8 cellular contexts compared by ENCODE assay signal in genomic region chr19:2618611-2619010, GRCh38.
DNase-seq lines count a peak whose midpoint lies in the region; ATAC-seq, FAIRE-seq and TF ChIP-seq lines count a peak whose summit lies in the region.

No MANE protein-coding gene starts in this region.

- H3K36me3 ChIP-seq in adipocyte (ENCODE audit: control insufficient read depth, insufficient read depth, low read length, severe bottlenecking) = no peaks in the 10 kb centered on the region
- no peaks in the 10 kb centered on the region for H3K36me3 ChIP-seq in naive thymus-derived CD4-positive, alpha-beta T cell (ENCODE audit: control insufficient read depth in 2 of 3, insufficient read depth in 3 of 3, low read length in 3 of 3)
- H3K36me3 ChIP-seq in WERI-Rb-1 = no peaks in the 10 kb centered on the region

- H3K27ac Mint-ChIP-seq in T-cell = peak overlapping the region; percentile 86 to 89
- H3K27ac Mint-ChIP-seq in naive thymus-derived CD4-positive, alpha-beta T cell = peak overlapping the region; percentile 85 to 97 (median 93)

- FAIRE-seq in urothelium cell line (lab: Jason Lieb, UNC) = no peak

- no peak overlapping the region for H3K4me3 ChIP-seq in adipocyte (ENCODE audit: low read length)
- H3K4me3 ChIP-seq in naive thymus-derived CD4-positive, alpha-beta T cell (ENCODE audit: low read length) = peak overlapping the region; percentile 34
- no peak overlapping the region for H3K4me3 ChIP-seq in WERI-Rb-1 (ENCODE audit: low read depth, low read length)

- intact Hi-C loops in naive thymus-derived CD4-positive, alpha-beta T cell (cut with micrococcal nuclease) = loop anchor here in 1 of 2 donors (10.0 kb wide), 1 partner anchor 344 kb away; no protein-coding TSS in a partner anchor

- peak overlapping the region; percentile 71 for H3K27ac ChIP-seq in naive thymus-derived CD4-positive, alpha-beta T cell (ENCODE audit: low read depth, low read length)
- no peak overlapping the region for H3K27ac ChIP-seq in WERI-Rb-1

- H3K27me3 Mint-ChIP-seq in T-cell = no peaks in the 10 kb centered on the region
- peaks cover 0 to 3% (median 0%) of the 10 kb centered on the region in 5 donors for H3K27me3 Mint-ChIP-seq in naive thymus-derived CD4-positive, alpha-beta T cell

- no peak overlapping the region for H3K9ac ChIP-seq in adipocyte (ENCODE audit: low read length)

- CTCF ChIA-PET in T-cell (lab: Charles Lee) = interaction anchor here in 1 of 2 donors (0.5 to 3.6 kb wide), 7 partner anchors 11 to 143 kb away, joined by 3 to 9 read pairs (median 4); partner anchors contain the start of gene GADD45B
- CTCF ChIA-PET in naive thymus-derived CD4-positive, alpha-beta T cell (lab: Charles Lee) = interaction anchor here (0.6 to 6.9 kb wide), 10 partner anchors 9 to 196 kb away, joined by 3 to 39 read pairs (median 5); partner anchors contain the start of genes GADD45B and TIMM13

- H3K9me3 Mint-ChIP-seq in T-cell = no peaks in the 10 kb centered on the region
- peaks cover 0 to 4% (median 0%) of the 10 kb centered on the region in 11 donors for H3K9me3 Mint-ChIP-seq in naive thymus-derived CD4-positive, alpha-beta T cell

- peak overlapping the region; percentile 52 to 81 (median 58) for H3K4me3 Mint-ChIP-seq in T-cell
- H3K4me3 Mint-ChIP-seq in naive thymus-derived CD4-positive, alpha-beta T cell = peak overlapping the region; percentile 71 to 89 (median 82)

- peak; percentile 56 for DNase-seq in GOT3 (lab: John Stamatoyannopoulos, UW)
- DNase-seq in T-cell = peak in 32 of 34 experiments; percentile 44 to 75 (median 62)
- peak; percentile 58 for DNase-seq in adipocyte (ENCODE audit: low read depth)
- peak in 8 of 9 donors; percentile 46 to 71 (median 60) for DNase-seq in naive thymus-derived CD4-positive, alpha-beta T cell
- DNase-seq in urothelium cell line (ENCODE audit: low spot score) = peak; percentile 66
- DNase-seq in WERI-Rb-1 = no peak

- H3K27me3 ChIP-seq in adipocyte (replicated peaks; ENCODE audit: control insufficient read depth, insufficient read depth, low read length) (peaks cover 4% of the 10 kb centered on the region), WERI-Rb-1 (ENCODE audit: insufficient read depth, low read depth, severe bottlenecking) (no peaks in the 10 kb centered on the region)
- no peaks in the 10 kb centered on the region for H3K27me3 ChIP-seq in naive thymus-derived CD4-positive, alpha-beta T cell (ENCODE audit: control insufficient read depth in 2 of 2, insufficient read depth in 2 of 2, low read length in 2 of 2)

- peaks cover 11% of the 10 kb centered on the region for H3K4me1 ChIP-seq in adipocyte (ENCODE audit: control insufficient read depth, insufficient read depth, low read length)
- peaks cover 51 to 61% of the 10 kb centered on the region in 2 donors for H3K4me1 ChIP-seq in naive thymus-derived CD4-positive, alpha-beta T cell (ENCODE audit: control insufficient read depth in 2 of 2, insufficient read depth in 2 of 2, low read length in 2 of 2)

- no peak for TF ChIP-seq CTCF in WERI-Rb-1 (IDR thresholded peaks at IDR 0.05; ENCODE audit: low read depth, low read length)

- ATAC-seq in T-cell (replicated peaks in 1 of 4) = peak; percentile 34 to 50 (median 40)
- peak; percentile 62 for ATAC-seq in naive thymus-derived CD4-positive, alpha-beta T cell
- no peak for ATAC-seq in GM21526 (IDR thresholded peaks at IDR 0.05; ENCODE audit: low FRiP score, unreplicated experiment)
- ATAC-seq in GM21528 (IDR thresholded peaks at IDR 0.05; ENCODE audit: low FRiP score, unreplicated experiment) = no peak

- H3K9me3 ChIP-seq in adipocyte (ENCODE audit: control insufficient read depth, low read length) (peaks cover 5% of the 10 kb centered on the region), WERI-Rb-1 (ENCODE audit: severe bottlenecking) (peaks cover 6% of the 10 kb centered on the region)
- no peaks in the 10 kb centered on the region for H3K9me3 ChIP-seq in naive thymus-derived CD4-positive, alpha-beta T cell (ENCODE audit: control insufficient read depth in 2 of 3, low read length in 3 of 3)

- peaks cover 63 to 71% (median 63%) of the 10 kb centered on the region in 3 donors for H3K4me1 Mint-ChIP-seq in T-cell
- H3K4me1 Mint-ChIP-seq in naive thymus-derived CD4-positive, alpha-beta T cell = peaks cover 37 to 71% (median 63%) of the 10 kb centered on the region in 7 donors

- no peaks in the 10 kb centered on the region for H3K36me3 Mint-ChIP-seq in T-cell
- peaks cover 0 to 3% (median 0%) of the 10 kb centered on the region in 5 donors for H3K36me3 Mint-ChIP-seq in naive thymus-derived CD4-positive, alpha-beta T cell

- POLR2A ChIA-PET in T-cell (lab: Charles Lee) = interaction anchor here (0.6 to 2.0 kb wide), 3 partner anchors 142 to 1349 kb away, joined by 5 to 16 read pairs (median 14); partner anchors contain the start of gene GADD45B (in 2 of the 2)
- POLR2A ChIA-PET in naive thymus-derived CD4-positive, alpha-beta T cell (lab: Charles Lee) = interaction anchor here (0.6 to 16.4 kb wide), 11 partner anchors 11 to 379 kb away, joined by 3 to 415 read pairs (median 4); partner anchors contain the start of genes GADD45B and LMNB2

Comparison
In these comparisons a context has a peak if more than half of its experiments do, and no peak if none do; other contexts are left out.
1. ATAC-seq: peak in T-cell (4 of 4) and naive thymus-derived CD4-positive, alpha-beta T cell (single experiment); none in GM21526 (single experiment) and GM21528 (single experiment).